Comparison of ENCODE assay signal across 1 cellular context in genomic region chr1:154870117-154870571, GRCh38.
A peak's percentile ranks its signal among the peaks of the same experiment; 100 is the strongest.
TF ChIP-seq lines count a peak whose summit lies in the region.

KCNN3 (minus strand) TSS chr1:154870281; CDS start chr1:154869964, 317 bp downstream.

TF ChIP-seq in HEK293, 187 proteins besides CTCF, POLR2A, EP300 and RAD21 (continued from another document):
- TF ChIP-seq SP2 (tag by site-specific recombination; IDR thresholded peaks at IDR 0.05) (peak; percentile 76), ZBTB49 (tag by site-specific recombination; IDR thresholded peaks at IDR 0.05; ENCODE audit: low read depth) (no peak), ZBTB48 (tag by site-specific recombination; IDR thresholded peaks at IDR 0.05) (no peak), REST (tag by site-specific recombination; IDR thresholded peaks at IDR 0.05) (peak; percentile 43; the same call in 1 of the 2 replicates), PRDM10 (tag by site-specific recombination; IDR thresholded peaks at IDR 0.05) (peak; percentile 72), ZNF341 (tag by site-specific recombination; IDR thresholded peaks at IDR 0.05; ENCODE audit: low read depth) (peak; percentile 77), ZNF473 (tag by site-specific recombination; IDR thresholded peaks at IDR 0.05) (no peak), ZNF423 (tag by site-specific recombination; IDR thresholded peaks at IDR 0.05) (no peak), WT1 (tag by site-specific recombination; IDR thresholded peaks at IDR 0.05) (no peak), ZNF776 (tag by site-specific recombination; IDR thresholded peaks at IDR 0.05; ENCODE audit: borderline replicate concordance) (no peak), ZNF521 (tag by site-specific recombination; IDR thresholded peaks at IDR 0.05) (no peak), ZBTB6 (tag by site-specific recombination; IDR thresholded peaks at IDR 0.05) (0 out of 2 replicates have a peak, but pooled peaks have one; percentile 49), ZNF157 (tag by site-specific recombination; IDR thresholded peaks at IDR 0.05) (no peak), ZNF184 (tag by site-specific recombination; IDR thresholded peaks at IDR 0.05) (no peak), ZNF623 (tag by site-specific recombination; IDR thresholded peaks at IDR 0.05) (no peak), ZFHX2 (tag by site-specific recombination; conservative IDR thresholded peaks at IDR 0.05) (no peak), ZNF266 (tag by site-specific recombination; IDR thresholded peaks at IDR 0.05; ENCODE audit: low read depth) (no peak), ZNF350 (tag by site-specific recombination; IDR thresholded peaks at IDR 0.05) (no peak), ZBTB17 (tag by site-specific recombination; IDR thresholded peaks at IDR 0.05) (peak; percentile 62), ZNF76 (tag by site-specific recombination; IDR thresholded peaks at IDR 0.05; ENCODE audit: borderline replicate concordance, low read depth) (peak; percentile 39; the same call in 1 of the 2 replicates), PRDM2 (tag by site-specific recombination; IDR thresholded peaks at IDR 0.05; ENCODE audit: borderline replicate concordance) (no peak), PATZ1 (tag by site-specific recombination; IDR thresholded peaks at IDR 0.05) (peak; percentile 40; the same call in 1 of the 2 replicates), ZNF843 (tag by site-specific recombination; IDR thresholded peaks at IDR 0.05) (no peak), ZNF398 (tag by site-specific recombination; IDR thresholded peaks at IDR 0.05) (peak; percentile 83)
TF ChIP-seq in HEK293: peak in this region for 11.
